In the genomic region with DNA sequence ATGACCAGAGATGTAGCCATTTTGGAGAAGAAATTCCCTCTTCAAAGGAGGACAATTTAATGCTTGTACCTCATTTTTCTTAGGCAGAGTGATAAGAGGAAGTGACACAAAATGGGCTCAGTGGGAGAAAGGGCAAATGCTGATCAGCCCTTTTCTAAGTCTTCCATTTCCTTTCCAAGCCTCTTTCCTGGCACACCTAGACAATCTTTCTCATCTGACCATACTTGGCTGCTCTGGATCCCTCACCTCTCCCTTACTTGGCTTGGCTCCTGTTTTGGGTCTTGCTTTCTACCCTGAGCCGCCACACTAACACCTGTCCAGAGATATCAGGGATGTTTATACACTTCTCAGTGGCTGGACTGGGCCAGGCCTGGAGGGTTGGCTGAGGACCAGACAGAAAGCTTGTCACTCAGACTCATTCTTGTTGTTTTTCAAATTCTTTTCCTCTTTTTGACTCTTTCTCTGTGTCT, we compare ENCODE assay signal across 1 cellular context.
A peak's percentile ranks its signal among the peaks of the same experiment; 100 is the strongest.
TF ChIP-seq lines count a peak whose summit lies in the region.

No MANE protein-coding gene starts in this region.

TF ChIP-seq in GM12878, 131 proteins besides CTCF, POLR2A, EP300 and RAD21:
- TF ChIP-seq ZBTB4 (CRISPR knock-in tag; IDR thresholded peaks at IDR 0.05) (no peak), ASH2L (IDR thresholded peaks at IDR 0.05; ENCODE audit: borderline replicate concordance, low read depth) (no peak), BMI1 (IDR thresholded peaks at IDR 0.05; ENCODE audit: borderline replicate concordance) (no peak), IKZF2 (IDR thresholded peaks at IDR 0.05) (peak; percentile 30 to 33; a peak in 1 of 4 replicates), ATF3 (IDR thresholded peaks at IDR 0.05; ENCODE audit: borderline replicate concordance, extremely low read depth, low read depth, low read length) (no peak), TAF1 (IDR thresholded peaks at IDR 0.05; ENCODE audit: borderline replicate concordance, low read depth, low read length) (no peak), SUPT20H (IDR thresholded peaks at IDR 0.05; ENCODE audit: borderline replicate concordance, control insufficient read depth, low read depth, low read length) (no peak), ZBTB33 (IDR thresholded peaks at IDR 0.05) (no peak), ZSCAN29 (IDR thresholded peaks at IDR 0.05) (no peak), FOXK2 (IDR thresholded peaks at IDR 0.05) (no peak), STAT3 (IDR thresholded peaks at IDR 0.05; ENCODE audit: low read depth, low read length) (no peak), SPI1 (IDR thresholded peaks at IDR 0.05; ENCODE audit: borderline replicate concordance, insufficient read depth, low read depth, low read length) (peak; percentile 89), JUND (IDR thresholded peaks at IDR 0.05; ENCODE audit: low read depth, low read length) (no peak), NFYA (IDR thresholded peaks at IDR 0.05; ENCODE audit: borderline replicate concordance, low read depth, low read length) (no peak), BACH1 (IDR thresholded peaks at IDR 0.05; ENCODE audit: borderline replicate concordance) (no peak), EED (IDR thresholded peaks at IDR 0.05; ENCODE audit: low read depth) (peak; percentile 59), IKZF1 (conservative IDR thresholded peaks at IDR 0.05) (peak; percentile 44; the same call in 1 of the 2 replicates), CHD2 (IDR thresholded peaks at IDR 0.05; ENCODE audit: borderline replicate concordance, low read depth, low read length) (no peak)
- TF ChIP-seq, protein P1, sequence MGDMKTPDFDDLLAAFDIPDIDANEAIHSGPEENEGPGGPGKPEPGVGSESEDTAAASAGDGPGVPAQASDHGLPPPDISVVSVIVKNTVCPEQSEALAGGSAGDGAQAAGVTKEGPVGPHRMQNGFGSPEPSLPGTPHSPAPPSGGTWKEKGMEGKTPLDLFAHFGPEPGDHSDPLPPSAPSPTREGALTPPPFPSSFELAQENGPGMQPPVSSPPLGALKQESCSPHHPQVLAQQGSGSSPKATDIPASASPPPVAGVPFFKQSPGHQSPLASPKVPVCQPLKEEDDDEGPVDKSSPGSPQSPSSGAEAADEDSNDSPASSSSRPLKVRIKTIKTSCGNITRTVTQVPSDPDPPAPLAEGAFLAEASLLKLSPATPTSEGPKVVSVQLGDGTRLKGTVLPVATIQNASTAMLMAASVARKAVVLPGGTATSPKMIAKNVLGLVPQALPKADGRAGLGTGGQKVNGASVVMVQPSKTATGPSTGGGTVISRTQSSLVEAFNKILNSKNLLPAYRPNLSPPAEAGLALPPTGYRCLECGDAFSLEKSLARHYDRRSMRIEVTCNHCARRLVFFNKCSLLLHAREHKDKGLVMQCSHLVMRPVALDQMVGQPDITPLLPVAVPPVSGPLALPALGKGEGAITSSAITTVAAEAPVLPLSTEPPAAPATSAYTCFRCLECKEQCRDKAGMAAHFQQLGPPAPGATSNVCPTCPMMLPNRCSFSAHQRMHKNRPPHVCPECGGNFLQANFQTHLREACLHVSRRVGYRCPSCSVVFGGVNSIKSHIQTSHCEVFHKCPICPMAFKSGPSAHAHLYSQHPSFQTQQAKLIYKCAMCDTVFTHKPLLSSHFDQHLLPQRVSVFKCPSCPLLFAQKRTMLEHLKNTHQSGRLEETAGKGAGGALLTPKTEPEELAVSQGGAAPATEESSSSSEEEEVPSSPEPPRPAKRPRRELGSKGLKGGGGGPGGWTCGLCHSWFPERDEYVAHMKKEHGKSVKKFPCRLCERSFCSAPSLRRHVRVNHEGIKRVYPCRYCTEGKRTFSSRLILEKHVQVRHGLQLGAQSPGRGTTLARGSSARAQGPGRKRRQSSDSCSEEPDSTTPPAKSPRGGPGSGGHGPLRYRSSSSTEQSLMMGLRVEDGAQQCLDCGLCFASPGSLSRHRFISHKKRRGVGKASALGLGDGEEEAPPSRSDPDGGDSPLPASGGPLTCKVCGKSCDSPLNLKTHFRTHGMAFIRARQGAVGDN (IDR thresholded peaks at IDR 0.05) = 0 out of 2 replicates have a peak, but pooled peaks have one; percentile 24
